1 cellular context compared by ENCODE assay signal in the genomic region with DNA sequence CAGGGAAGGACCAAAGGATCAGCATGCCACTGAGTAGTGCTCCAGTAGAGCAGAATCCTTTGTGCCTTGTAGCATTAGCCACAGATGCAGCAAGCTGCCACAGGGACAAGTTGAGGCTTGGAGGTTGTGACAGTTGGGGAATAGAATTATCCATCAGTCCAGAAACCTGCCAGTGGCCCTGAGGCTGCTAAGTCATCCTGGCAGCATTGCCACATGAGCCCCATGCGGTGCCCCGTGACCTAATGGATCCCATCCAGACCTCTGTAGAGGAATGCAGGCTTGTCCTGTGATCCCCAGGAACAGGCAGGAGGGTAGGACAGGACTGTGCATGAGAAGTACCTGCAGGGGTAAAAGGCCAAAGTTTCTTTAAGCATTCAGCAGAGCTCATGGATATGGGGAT.
TF ChIP-seq lines count a peak whose summit lies in the region.

No MANE protein-coding gene starts in this region.

TF ChIP-seq in H1, 55 proteins besides CTCF, POLR2A, EP300 and RAD21:
- TF ChIP-seq CHD1 (IDR thresholded peaks at IDR 0.05; ENCODE audit: low read depth, low read length) (no peak), SUZ12 (IDR thresholded peaks at IDR 0.05; ENCODE audit: low read length) (no peak), YY1 (IDR thresholded peaks at IDR 0.05; ENCODE audit: low read depth, low read length) (no peak), SP2 (IDR thresholded peaks at IDR 0.05; ENCODE audit: low read length) (no peak), BCL11A (IDR thresholded peaks at IDR 0.05; ENCODE audit: low read depth in 2 of 2, low read length in 2 of 2) (no peak), CTBP2 (IDR thresholded peaks at IDR 0.05; ENCODE audit: borderline replicate concordance, insufficient read depth, insufficient read length, low read length) (no peak), HDAC6 (IDR thresholded peaks at IDR 0.05; ENCODE audit: low read depth, low read length) (no peak), CBX8 (IDR thresholded peaks at IDR 0.05; ENCODE audit: borderline replicate concordance, low read depth, low read length) (no peak), KDM4A (IDR thresholded peaks at IDR 0.05; ENCODE audit: low read depth, low read length, severe bottlenecking) (no peak), RXRA (IDR thresholded peaks at IDR 0.05; ENCODE audit: insufficient read depth, low read depth, low read length) (no peak), RFX5 (IDR thresholded peaks at IDR 0.05; ENCODE audit: borderline replicate concordance, low read depth, low read length) (no peak), KDM1A (IDR thresholded peaks at IDR 0.05; ENCODE audit: borderline replicate concordance, low read length) (no peak), HDAC2 (IDR thresholded peaks at IDR 0.05; ENCODE audit: borderline replicate concordance in 1 of 2, low read depth in 2 of 2, low read length in 2 of 2) (no peak), JUN (IDR thresholded peaks at IDR 0.05; ENCODE audit: low read depth, low read length) (no peak), POU5F1 (IDR thresholded peaks at IDR 0.05; ENCODE audit: low read depth, low read length) (no peak), RNF2 (IDR thresholded peaks at IDR 0.05; ENCODE audit: borderline replicate concordance, low read depth, low read length, missing control alignments, poor library complexity, severe bottlenecking) (no peak)
- TF ChIP-seq, protein P1, sequence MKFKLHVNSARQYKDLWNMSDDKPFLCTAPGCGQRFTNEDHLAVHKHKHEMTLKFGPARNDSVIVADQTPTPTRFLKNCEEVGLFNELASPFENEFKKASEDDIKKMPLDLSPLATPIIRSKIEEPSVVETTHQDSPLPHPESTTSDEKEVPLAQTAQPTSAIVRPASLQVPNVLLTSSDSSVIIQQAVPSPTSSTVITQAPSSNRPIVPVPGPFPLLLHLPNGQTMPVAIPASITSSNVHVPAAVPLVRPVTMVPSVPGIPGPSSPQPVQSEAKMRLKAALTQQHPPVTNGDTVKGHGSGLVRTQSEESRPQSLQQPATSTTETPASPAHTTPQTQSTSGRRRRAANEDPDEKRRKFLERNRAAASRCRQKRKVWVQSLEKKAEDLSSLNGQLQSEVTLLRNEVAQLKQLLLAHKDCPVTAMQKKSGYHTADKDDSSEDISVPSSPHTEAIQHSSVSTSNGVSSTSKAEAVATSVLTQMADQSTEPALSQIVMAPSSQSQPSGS (IDR thresholded peaks at IDR 0.05; ENCODE audit: low read length): no peak
